In the genomic region with DNA sequence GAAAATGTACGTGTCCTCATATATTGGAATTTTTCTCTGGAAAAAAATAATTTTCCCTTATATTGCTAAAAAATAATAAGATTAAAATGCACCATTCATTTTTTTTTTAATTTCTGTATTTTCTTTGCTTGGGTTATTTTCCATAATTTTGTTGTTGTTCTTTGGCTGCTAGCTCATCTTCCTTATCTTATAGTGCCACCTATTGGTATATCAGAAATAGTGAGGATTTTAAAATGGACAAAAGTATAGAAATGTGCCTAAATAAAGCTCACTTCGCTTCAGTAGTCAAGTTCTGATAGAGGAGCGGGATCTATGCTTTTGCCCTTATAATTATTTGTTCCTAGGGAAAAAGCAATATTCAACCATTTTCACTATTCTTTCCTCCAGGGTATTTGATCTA, we compare ENCODE assay signal across 13 cellular contexts.
DNase-seq lines count a peak whose midpoint lies in the region; ATAC-seq, FAIRE-seq and TF ChIP-seq lines count a peak whose summit lies in the region.
"Had no signal": no experiment of that assay in that cellular context is flagged by ENCODE, and none has a peak within 500 bp of the region (broad histone marks: within the 10 kb centered on the region; RNA-seq: fewer than 3 reads in every experiment).

No MANE protein-coding gene starts in this region.

- H3K27me3 ChIP-seq in H9 (ENCODE audit: insufficient read depth, low read length) (no peaks in the 10 kb centered on the region), RWPE2 (ENCODE audit: insufficient read depth, poor library complexity, severe bottlenecking) (no peaks in the 10 kb centered on the region), BE2C (no peaks in the 10 kb centered on the region)
- H3K27me3 ChIP-seq: thyroid gland had no signal

- H3K14ac ChIP-seq in H9 (ENCODE audit: insufficient read depth, low read length), result no peak overlapping the region

- FAIRE-seq in islet of Langerhans (lab: Jason Lieb, UNC), result peak; percentile 81

- peaks cover 9 to 12% (median 11%) of the 10 kb centered on the region in 3 experiments; a peak in 6 of 7 replicates for H3K36me3 Mint-ChIP-seq in H9 (ENCODE audit: insufficient read depth in 1 of 3, low read depth in 3 of 3)
- H3K36me3 Mint-ChIP-seq in activated CD8-positive, alpha-beta memory T cell treated with anti-CD3 and anti-CD28 coated beads, Interleukin-2, amount 10 ng/mL, durations not matched to agents 7 days and 5 days, result no peaks in the 10 kb centered on the region
- H3K36me3 Mint-ChIP-seq in activated T-helper 1 cell treated with anti-CD3 and anti-CD28 coated beads, Interleukin-12 subunit alpha, Interleukin-12 subunit beta, Interleukin-2, Interleukin-4 antibody, amounts not matched to agents 30 ng/mL and 10 ng/mL and 1 ng/mL, durations not matched to agents 14 hours and 24 hours and 36 hours (ENCODE audit: low read depth), result no peaks in the 10 kb centered on the region

- H3K36me3 ChIP-seq in RWPE2 (ENCODE audit: low read depth) (no peaks in the 10 kb centered on the region), BE2C (no peaks in the 10 kb centered on the region)
- H3K36me3 ChIP-seq: thyroid gland had no signal

- no CpG with 5 or more reads among the region's 3 CpGs for WGBS in H9 (ENCODE audit: extremely low coverage, insufficient read length, low lambda C conversion rate)

- peaks cover 6% of the 10 kb centered on the region for H3K9me3 ChIP-seq in H9 (ENCODE audit: control insufficient read depth, low read depth, low read length)
- no peaks in the 10 kb centered on the region for H3K9me3 ChIP-seq in RWPE2 (ENCODE audit: severe bottlenecking)
- no peaks in the 10 kb centered on the region for H3K9me3 ChIP-seq in BE2C
- H3K9me3 ChIP-seq: mucosa of descending colon, thyroid gland had no signal

- H3K79me1 ChIP-seq in H9 (ENCODE audit: insufficient read depth, low read depth, low read length, poor library complexity, severe bottlenecking), result no peaks in the 10 kb centered on the region

- no peak overlapping the region for H3K4me2 ChIP-seq in H9 (ENCODE audit: insufficient read depth, insufficient read length, low read length)

- no peak overlapping the region for H2BK120ac ChIP-seq in H9 (ENCODE audit: low read depth, low read length, poor library complexity, severe bottlenecking)

- no peak overlapping the region for H4K8ac ChIP-seq in H9 (replicated peaks; ENCODE audit: insufficient read length, low read depth, low read length)

- H3K9ac ChIP-seq in H9 (ENCODE audit: extremely low read depth, insufficient read length, low read length), result no peak overlapping the region

- no peak overlapping the region for H2BK12ac ChIP-seq in H9 (ENCODE audit: insufficient read length, low read depth, low read length)

- H3K27ac ChIP-seq in H9 (ENCODE audit: insufficient read length, low read depth, low read length) (no peak overlapping the region), RWPE2 (ENCODE audit: poor library complexity, severe bottlenecking) (no peak overlapping the region)
- H3K27ac ChIP-seq: thyroid gland had no signal

- H3K27ac Mint-ChIP-seq in H9, result no peak overlapping the region
- H3K27ac Mint-ChIP-seq in activated CD8-positive, alpha-beta memory T cell treated with anti-CD3 and anti-CD28 coated beads, Interleukin-2, amount 10 ng/mL, durations not matched to agents 7 days and 5 days, result no peak overlapping the region
- no peak overlapping the region for H3K27ac Mint-ChIP-seq in activated T-helper 1 cell treated with anti-CD3 and anti-CD28 coated beads, Interleukin-12 subunit alpha, Interleukin-12 subunit beta, Interleukin-2, Interleukin-4 antibody, amounts not matched to agents 30 ng/mL and 10 ng/mL and 1 ng/mL, durations not matched to agents 14 hours and 24 hours and 36 hours
- H3K27ac Mint-ChIP-seq: activated CD4-positive, alpha-beta T cell treated with anti-CD3 and anti-CD28 coated beads for 36 hours had no signal

- no peak overlapping the region for H3K4me3 Mint-ChIP-seq in H9
- no peak overlapping the region for H3K4me3 Mint-ChIP-seq in activated CD8-positive, alpha-beta memory T cell treated with anti-CD3 and anti-CD28 coated beads, Interleukin-2, amount 10 ng/mL, durations not matched to agents 7 days and 5 days
- H3K4me3 Mint-ChIP-seq in activated T-helper 1 cell treated with anti-CD3 and anti-CD28 coated beads, Interleukin-12 subunit alpha, Interleukin-12 subunit beta, Interleukin-2, Interleukin-4 antibody, amounts not matched to agents 30 ng/mL and 10 ng/mL and 1 ng/mL, durations not matched to agents 14 hours and 24 hours and 36 hours, result no peak overlapping the region
- H3K4me3 Mint-ChIP-seq: activated CD4-positive, alpha-beta T cell treated with anti-CD3 and anti-CD28 coated beads for 36 hours had no signal

- no peak overlapping the region for H4K91ac ChIP-seq in H9 (ENCODE audit: insufficient read length, low read depth, low read length)

- no peaks in the 10 kb centered on the region for H3K79me2 ChIP-seq in H9 (ENCODE audit: insufficient read depth, low read length)

- no peak overlapping the region for H2AK5ac ChIP-seq in H9 (ENCODE audit: insufficient read length, low read length)

- no peak overlapping the region for H3K4ac ChIP-seq in H9 (ENCODE audit: low read depth, low read length)

- H3K4me1 ChIP-seq in H9 (ENCODE audit: insufficient read depth, low read length) (peaks cover 2% of the 10 kb centered on the region; the same call in 1 of the 2 replicates), RWPE2 (ENCODE audit: insufficient read depth, poor library complexity, severe bottlenecking) (no peaks in the 10 kb centered on the region), BE2C (no peaks in the 10 kb centered on the region)
- H3K4me1 ChIP-seq: thyroid gland had no signal

- H2AFZ ChIP-seq in H9 (ENCODE audit: low read length), result no peak overlapping the region

- TF ChIP-seq CTCF in AG09319 (IDR thresholded peaks at IDR 0.05; ENCODE audit: low read depth, low read length), result peak; percentile 21
- peak; percentile 83 for TF ChIP-seq CTCF in H9 (conservative IDR thresholded peaks at IDR 0.05)
- TF ChIP-seq CTCF in RWPE2 (IDR thresholded peaks at IDR 0.05; ENCODE audit: poor library complexity, severe bottlenecking), result peak; percentile 51
- TF ChIP-seq CTCF in BE2C (IDR thresholded peaks at IDR 0.05; ENCODE audit: low read depth, low read length), result no peak

- DNase-seq in AG09319 (ENCODE audit: extremely low read depth, low read depth) (no peak), H9 (no peak), RWPE2 (ENCODE audit: low spot score) (no peak), HPDE6-E6E7 (ENCODE audit: extremely low spot score) (no peak), BE2C (no peak)
- no peak for DNase-seq in activated CD8-positive, alpha-beta memory T cell treated with anti-CD3 and anti-CD28 coated beads, Interleukin-2, amount 10 ng/mL, durations not matched to agents 7 days and 5 days
- no peak for DNase-seq in activated T-helper 1 cell treated with anti-CD3 and anti-CD28 coated beads, Interleukin-12 subunit alpha, Interleukin-12 subunit beta, Interleukin-2, Interleukin-4 antibody, amounts not matched to agents 30 ng/mL and 10 ng/mL and 1 ng/mL, durations not matched to agents 14 hours and 24 hours and 36 hours (ENCODE audit: low spot score)
- DNase-seq: activated CD4-positive, alpha-beta T cell treated with anti-CD3 and anti-CD28 coated beads for 36 hours; foreskin melanocyte; mucosa of descending colon; stimulated activated CD4-positive, alpha-beta T cell treated with anti-CD3 and anti-CD28 coated beads, Interleukin-4, amount 100 ng/mL, for 24 hours; thyroid gland had no signal

- H3K9me3 Mint-ChIP-seq in H9, result peaks cover 6 to 9% of the 10 kb centered on the region in 2 experiments; a peak in 4 of 5 replicates
- H3K9me3 Mint-ChIP-seq in activated CD8-positive, alpha-beta memory T cell treated with anti-CD3 and anti-CD28 coated beads, Interleukin-2, amount 10 ng/mL, durations not matched to agents 7 days and 5 days (ENCODE audit: low read depth), result no peaks in the 10 kb centered on the region
- no peaks in the 10 kb centered on the region for H3K9me3 Mint-ChIP-seq in activated T-helper 1 cell treated with anti-CD3 and anti-CD28 coated beads, Interleukin-12 subunit alpha, Interleukin-12 subunit beta, Interleukin-2, Interleukin-4 antibody, amounts not matched to agents 30 ng/mL and 10 ng/mL and 1 ng/mL, durations not matched to agents 14 hours and 24 hours and 36 hours

- H3K23me2 ChIP-seq in H9 (ENCODE audit: insufficient read length, low read depth, low read length, poor library complexity, severe bottlenecking), result no peaks in the 10 kb centered on the region

- no peak overlapping the region for H2BK5ac ChIP-seq in H9 (ENCODE audit: insufficient read length, low read length)

- peaks cover 7 to 20% of the 10 kb centered on the region in 2 experiments; a peak in 3 of 4 replicates for H3K4me1 Mint-ChIP-seq in H9
- H3K4me1 Mint-ChIP-seq in activated CD8-positive, alpha-beta memory T cell treated with anti-CD3 and anti-CD28 coated beads, Interleukin-2, amount 10 ng/mL, durations not matched to agents 7 days and 5 days, result no peaks in the 10 kb centered on the region
- H3K4me1 Mint-ChIP-seq in activated T-helper 1 cell treated with anti-CD3 and anti-CD28 coated beads, Interleukin-12 subunit alpha, Interleukin-12 subunit beta, Interleukin-2, Interleukin-4 antibody, amounts not matched to agents 30 ng/mL and 10 ng/mL and 1 ng/mL, durations not matched to agents 14 hours and 24 hours and 36 hours (ENCODE audit: low read depth), result no peaks in the 10 kb centered on the region
- H3K4me1 Mint-ChIP-seq: activated CD4-positive, alpha-beta T cell treated with anti-CD3 and anti-CD28 coated beads for 36 hours had no signal

- no peak overlapping the region for H3K18ac ChIP-seq in H9 (ENCODE audit: insufficient read length, low read depth, low read length)

- intact Hi-C loops in activated T-helper 1 cell treated with anti-CD3 and anti-CD28 coated beads, Interleukin-12 subunit alpha, Interleukin-12 subunit beta, Interleukin-2, Interleukin-4 antibody, amounts not matched to agents 30 ng/mL and 10 ng/mL and 1 ng/mL, durations not matched to agents 14 hours and 24 hours and 36 hours (cut with micrococcal nuclease), result no loop called here

- no peak overlapping the region for H4K5ac ChIP-seq in H9 (ENCODE audit: insufficient read length, low read depth, low read length)

- H3T11ph ChIP-seq in H9 (ENCODE audit: low read length), result no peak overlapping the region

- H3K27me3 Mint-ChIP-seq in H9 (ENCODE audit: low read depth), result no peaks in the 10 kb centered on the region
- no peaks in the 10 kb centered on the region for H3K27me3 Mint-ChIP-seq in activated CD8-positive, alpha-beta memory T cell treated with anti-CD3 and anti-CD28 coated beads, Interleukin-2, amount 10 ng/mL, durations not matched to agents 7 days and 5 days
- no peaks in the 10 kb centered on the region for H3K27me3 Mint-ChIP-seq in activated T-helper 1 cell treated with anti-CD3 and anti-CD28 coated beads, Interleukin-12 subunit alpha, Interleukin-12 subunit beta, Interleukin-2, Interleukin-4 antibody, amounts not matched to agents 30 ng/mL and 10 ng/mL and 1 ng/mL, durations not matched to agents 14 hours and 24 hours and 36 hours (ENCODE audit: insufficient read depth)
- H3K27me3 Mint-ChIP-seq: activated CD4-positive, alpha-beta T cell treated with anti-CD3 and anti-CD28 coated beads for 36 hours had no signal

- CTCF ChIA-PET in activated CD8-positive, alpha-beta memory T cell treated with anti-CD3 and anti-CD28 coated beads, Interleukin-2, amount 10 ng/mL, durations not matched to agents 7 days and 5 days (lab: Charles Lee), result interaction anchor here (1.0 kb wide), 1 partner anchor 29 kb away, joined by 3 read pairs; no protein-coding TSS in a partner anchor

- no peaks in the 10 kb centered on the region for H4K20me1 ChIP-seq in H9 (ENCODE audit: control insufficient read depth, insufficient read depth, insufficient read length)

- H2BK20ac ChIP-seq in H9 (ENCODE audit: low read depth, low read length, poor library complexity, severe bottlenecking), result no peak overlapping the region

- ATAC-seq in RWPE2 (ENCODE audit: low read depth), result no peak
- ATAC-seq in activated CD8-positive, alpha-beta memory T cell treated with anti-CD3 and anti-CD28 coated beads, Interleukin-2, amount 10 ng/mL, durations not matched to agents 7 days and 5 days, result no peak
- ATAC-seq: activated CD4-positive, alpha-beta T cell treated with anti-CD3 and anti-CD28 coated beads for 36 hours; mucosa of descending colon had no signal

- H3K4me3 ChIP-seq in RWPE2 (ENCODE audit: severe bottlenecking), result no peak overlapping the region
- H3K4me3 ChIP-seq in BE2C (ENCODE audit: low read depth, low read length), result no peak overlapping the region
- H3K4me3 ChIP-seq: mucosa of descending colon, thyroid gland had no signal

- no peak overlapping the region for H2BK15ac ChIP-seq in H9 (ENCODE audit: low read depth, low read length)

- no peak overlapping the region for H3K23ac ChIP-seq in H9 (ENCODE audit: insufficient read length, low read depth, low read length)

- H3K56ac ChIP-seq in H9 (ENCODE audit: insufficient read length, low read depth, low read length), result no peak overlapping the region
